13 cellular contexts compared by ENCODE assay signal in the genomic region with DNA sequence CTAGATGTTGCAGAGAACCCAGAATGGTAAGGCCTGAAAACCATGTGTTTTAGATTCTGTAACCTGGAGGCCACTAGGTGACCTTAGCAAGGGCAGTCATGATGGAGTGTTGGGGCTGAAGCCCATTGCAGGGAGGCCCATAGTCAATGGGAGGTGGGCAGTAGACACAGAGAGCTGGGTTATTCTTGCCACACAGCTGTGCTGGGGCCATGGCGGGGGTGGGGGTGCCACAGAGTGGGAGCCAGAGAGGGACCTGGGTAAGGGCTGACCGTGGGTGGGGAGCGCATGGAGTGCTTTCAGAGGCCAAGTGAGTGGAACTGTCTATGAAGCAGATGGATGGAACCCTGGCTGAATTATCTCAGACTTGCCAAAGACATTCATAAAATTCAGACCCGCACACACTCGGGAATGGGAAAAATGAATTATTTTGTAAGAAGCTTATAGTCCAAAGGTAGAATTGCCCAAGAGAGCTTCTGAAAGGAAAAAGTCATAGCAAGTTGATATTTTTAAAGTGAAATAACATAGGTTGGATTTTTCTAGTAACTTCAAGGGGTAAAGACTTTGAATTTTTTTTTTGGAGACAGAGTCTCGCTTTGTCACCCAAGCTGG. TPM values are rescaled to one million over a fixed set of nuclear protein-coding genes. Genes with fewer than 3 reads are reported as not detected.
DNase-seq lines count a peak whose midpoint lies in the region; ATAC-seq and TF ChIP-seq lines count a peak whose summit lies in the region.
"Had no signal": no experiment of that assay in that cellular context is flagged by ENCODE, and none has a peak within 500 bp of the region (broad histone marks: within the 10 kb centered on the region; RNA-seq: fewer than 3 reads in every experiment).

No MANE protein-coding gene starts in this region.

- H3K36me3 Mint-ChIP-seq in CD4-positive, CD25-positive, alpha-beta regulatory T cell: peaks cover 5% of the 10 kb centered on the region
- peaks cover 4% of the 10 kb centered on the region for H3K36me3 Mint-ChIP-seq in effector memory CD8-positive, alpha-beta T cell (ENCODE audit: insufficient read depth)

- no peak overlapping the region for H3K4me3 ChIP-seq in CD4-positive, CD25-positive, alpha-beta regulatory T cell (ENCODE audit: low read depth, low read length)
- H3K4me3 ChIP-seq in Peyer's patch (no peak overlapping the region), psoas muscle (no peak overlapping the region)
- H3K4me3 ChIP-seq: SJCRH30 had no signal

- WGBS in psoas muscle, 3 donors: 91 to 95% (median 93%) methylated on average over 6 of the region's 6 CpGs

- peaks cover 81% of the 10 kb centered on the region for H3K4me1 ChIP-seq in CD4-positive, CD25-positive, alpha-beta regulatory T cell (ENCODE audit: control insufficient read depth, insufficient read depth, low read length, poor library complexity, severe bottlenecking)
- H3K4me1 ChIP-seq in Peyer's patch (peaks cover 22 to 67% (median 40%) of the 10 kb centered on the region in 4 donors), psoas muscle (peaks cover 84% of the 10 kb centered on the region)

- intact Hi-C loops in psoas muscle (cut with DNase I): no loop called here

- no peaks in the 10 kb centered on the region for H3K27me3 Mint-ChIP-seq in CD4-positive, CD25-positive, alpha-beta regulatory T cell
- H3K27me3 Mint-ChIP-seq in effector memory CD8-positive, alpha-beta T cell: no peaks in the 10 kb centered on the region

- H3K27ac ChIP-seq in CD4-positive, CD25-positive, alpha-beta regulatory T cell (ENCODE audit: insufficient read depth, low read length, poor library complexity, severe bottlenecking): peak overlapping the region; percentile 98
- H3K27ac ChIP-seq in Peyer's patch (peak overlapping the region; percentile 84 to 89 (median 87)), psoas muscle (peak overlapping the region; percentile 97)
- H3K27ac ChIP-seq: SJCRH30 had no signal

- peaks cover 40 to 97% (median 83%) of the 10 kb centered on the region in 4 donors for H3K4me1 Mint-ChIP-seq in CD4-positive, CD25-positive, alpha-beta regulatory T cell
- H3K4me1 Mint-ChIP-seq in effector memory CD8-positive, alpha-beta T cell (ENCODE audit: low read depth in 2 of 2): peaks cover 76 to 83% of the 10 kb centered on the region in 2 donors

- no peaks in the 10 kb centered on the region for H3K9me3 ChIP-seq in CD4-positive, CD25-positive, alpha-beta regulatory T cell (ENCODE audit: control insufficient read depth in 2 of 2, low read length in 2 of 2)
- H3K9me3 ChIP-seq in Peyer's patch (no peaks in the 10 kb centered on the region), psoas muscle (no peaks in the 10 kb centered on the region)
- H3K9me3 ChIP-seq: SJCRH30 had no signal

- no peaks in the 10 kb centered on the region for H3K36me3 ChIP-seq in CD4-positive, CD25-positive, alpha-beta regulatory T cell (ENCODE audit: control insufficient read depth, insufficient read depth, low read length)
- H3K36me3 ChIP-seq in Peyer's patch: no peaks in the 10 kb centered on the region
- H3K36me3 ChIP-seq in psoas muscle (ENCODE audit: insufficient read depth in 1 of 2, low read depth in 1 of 2): no peaks in the 10 kb centered on the region

- no peaks in the 10 kb centered on the region for H3K9me3 Mint-ChIP-seq in CD4-positive, CD25-positive, alpha-beta regulatory T cell
- H3K9me3 Mint-ChIP-seq in effector memory CD8-positive, alpha-beta T cell: no peaks in the 10 kb centered on the region

- H3K4me3 Mint-ChIP-seq in CD4-positive, CD25-positive, alpha-beta regulatory T cell: peak overlapping the region; percentile 29 to 86 (median 68)
- H3K4me3 Mint-ChIP-seq in effector memory CD8-positive, alpha-beta T cell: peak overlapping the region; percentile 64 to 65

- H3K27me3 ChIP-seq in CD4-positive, CD25-positive, alpha-beta regulatory T cell (ENCODE audit: control insufficient read depth, insufficient read depth, low read length): no peaks in the 10 kb centered on the region
- H3K27me3 ChIP-seq in Peyer's patch: no peaks in the 10 kb centered on the region
- no peaks in the 10 kb centered on the region for H3K27me3 ChIP-seq in psoas muscle (ENCODE audit: insufficient read depth in 3 of 3, low read length in 2 of 3)
- H3K27me3 ChIP-seq: SJCRH30 had no signal

- TF ChIP-seq CTCF in Peyer's patch (IDR thresholded peaks at IDR 0.05) (no peak), psoas muscle (IDR thresholded peaks at IDR 0.05) (no peak)

- DNase-seq in CD4-positive, CD25-positive, alpha-beta regulatory T cell: no peak
- DNase-seq in Peyer's patch: no peak
- DNase-seq in effector memory CD8-positive, alpha-beta T cell: no peak
- no peak for DNase-seq in psoas muscle
- no peak for DNase-seq in DMS79 (lab: John Stamatoyannopoulos, UW)
- DNase-seq: DND-41, Karpas-422, midbrain, NCI-H446 treated with DMSO at 0.1 percent for 48 hours, SJCRH30 had no signal

- no peak for TF ChIP-seq POLR2A in Peyer's patch (IDR thresholded peaks at IDR 0.05)

- ATAC-seq in CD4-positive, CD25-positive, alpha-beta regulatory T cell (ENCODE audit: low read depth in 2 of 2): no peak
- no peak for ATAC-seq in effector memory CD8-positive, alpha-beta T cell (replicated peaks)
- ATAC-seq in psoas muscle (no peak), HG02840 (IDR thresholded peaks at IDR 0.05; ENCODE audit: low FRiP score, unreplicated experiment) (no peak), GM19035 (IDR thresholded peaks at IDR 0.05; ENCODE audit: unreplicated experiment) (no peak), HG03139 (IDR thresholded peaks at IDR 0.05; ENCODE audit: unreplicated experiment) (no peak)

- H3K27ac Mint-ChIP-seq in CD4-positive, CD25-positive, alpha-beta regulatory T cell: peak overlapping the region; percentile 92 to 95 (median 92)
- H3K27ac Mint-ChIP-seq in effector memory CD8-positive, alpha-beta T cell: peak overlapping the region; percentile 93 to 99

RNA-seq across cellular contexts. Expression of a gene that starts 53.9 kb away (rescaled TPM):
- 76.6 TPM for total RNA-seq in CD4-positive, CD25-positive, alpha-beta regulatory T cell
- polyA plus RNA-seq in CD4-positive, CD25-positive, alpha-beta regulatory T cell: 10 to 100 TPM; 12.0 to 17.0 (median 14.5) TPM
- total RNA-seq in Peyer's patch (10 to 100 TPM; 43.7 to 80.0 (median 60.2) TPM), psoas muscle (10 to 100 TPM; 25.7 to 47.6 (median 44.0) TPM)
- polyA plus RNA-seq in psoas muscle: 10 to 100 TPM in 2 of 3 donors, 1 to 10 TPM in 1; 2.9 to 29.3 (median 20.3) TPM
